ENCODE assay signal across 1 cellular context in genomic region chr7:27345964-27346363, GRCh38.
TF ChIP-seq lines count a peak whose summit lies in the region.

No MANE protein-coding gene starts in this region.

TF ChIP-seq in GM23338, 12 proteins besides CTCF, POLR2A, EP300 and RAD21:
- TF ChIP-seq, protein P1, sequence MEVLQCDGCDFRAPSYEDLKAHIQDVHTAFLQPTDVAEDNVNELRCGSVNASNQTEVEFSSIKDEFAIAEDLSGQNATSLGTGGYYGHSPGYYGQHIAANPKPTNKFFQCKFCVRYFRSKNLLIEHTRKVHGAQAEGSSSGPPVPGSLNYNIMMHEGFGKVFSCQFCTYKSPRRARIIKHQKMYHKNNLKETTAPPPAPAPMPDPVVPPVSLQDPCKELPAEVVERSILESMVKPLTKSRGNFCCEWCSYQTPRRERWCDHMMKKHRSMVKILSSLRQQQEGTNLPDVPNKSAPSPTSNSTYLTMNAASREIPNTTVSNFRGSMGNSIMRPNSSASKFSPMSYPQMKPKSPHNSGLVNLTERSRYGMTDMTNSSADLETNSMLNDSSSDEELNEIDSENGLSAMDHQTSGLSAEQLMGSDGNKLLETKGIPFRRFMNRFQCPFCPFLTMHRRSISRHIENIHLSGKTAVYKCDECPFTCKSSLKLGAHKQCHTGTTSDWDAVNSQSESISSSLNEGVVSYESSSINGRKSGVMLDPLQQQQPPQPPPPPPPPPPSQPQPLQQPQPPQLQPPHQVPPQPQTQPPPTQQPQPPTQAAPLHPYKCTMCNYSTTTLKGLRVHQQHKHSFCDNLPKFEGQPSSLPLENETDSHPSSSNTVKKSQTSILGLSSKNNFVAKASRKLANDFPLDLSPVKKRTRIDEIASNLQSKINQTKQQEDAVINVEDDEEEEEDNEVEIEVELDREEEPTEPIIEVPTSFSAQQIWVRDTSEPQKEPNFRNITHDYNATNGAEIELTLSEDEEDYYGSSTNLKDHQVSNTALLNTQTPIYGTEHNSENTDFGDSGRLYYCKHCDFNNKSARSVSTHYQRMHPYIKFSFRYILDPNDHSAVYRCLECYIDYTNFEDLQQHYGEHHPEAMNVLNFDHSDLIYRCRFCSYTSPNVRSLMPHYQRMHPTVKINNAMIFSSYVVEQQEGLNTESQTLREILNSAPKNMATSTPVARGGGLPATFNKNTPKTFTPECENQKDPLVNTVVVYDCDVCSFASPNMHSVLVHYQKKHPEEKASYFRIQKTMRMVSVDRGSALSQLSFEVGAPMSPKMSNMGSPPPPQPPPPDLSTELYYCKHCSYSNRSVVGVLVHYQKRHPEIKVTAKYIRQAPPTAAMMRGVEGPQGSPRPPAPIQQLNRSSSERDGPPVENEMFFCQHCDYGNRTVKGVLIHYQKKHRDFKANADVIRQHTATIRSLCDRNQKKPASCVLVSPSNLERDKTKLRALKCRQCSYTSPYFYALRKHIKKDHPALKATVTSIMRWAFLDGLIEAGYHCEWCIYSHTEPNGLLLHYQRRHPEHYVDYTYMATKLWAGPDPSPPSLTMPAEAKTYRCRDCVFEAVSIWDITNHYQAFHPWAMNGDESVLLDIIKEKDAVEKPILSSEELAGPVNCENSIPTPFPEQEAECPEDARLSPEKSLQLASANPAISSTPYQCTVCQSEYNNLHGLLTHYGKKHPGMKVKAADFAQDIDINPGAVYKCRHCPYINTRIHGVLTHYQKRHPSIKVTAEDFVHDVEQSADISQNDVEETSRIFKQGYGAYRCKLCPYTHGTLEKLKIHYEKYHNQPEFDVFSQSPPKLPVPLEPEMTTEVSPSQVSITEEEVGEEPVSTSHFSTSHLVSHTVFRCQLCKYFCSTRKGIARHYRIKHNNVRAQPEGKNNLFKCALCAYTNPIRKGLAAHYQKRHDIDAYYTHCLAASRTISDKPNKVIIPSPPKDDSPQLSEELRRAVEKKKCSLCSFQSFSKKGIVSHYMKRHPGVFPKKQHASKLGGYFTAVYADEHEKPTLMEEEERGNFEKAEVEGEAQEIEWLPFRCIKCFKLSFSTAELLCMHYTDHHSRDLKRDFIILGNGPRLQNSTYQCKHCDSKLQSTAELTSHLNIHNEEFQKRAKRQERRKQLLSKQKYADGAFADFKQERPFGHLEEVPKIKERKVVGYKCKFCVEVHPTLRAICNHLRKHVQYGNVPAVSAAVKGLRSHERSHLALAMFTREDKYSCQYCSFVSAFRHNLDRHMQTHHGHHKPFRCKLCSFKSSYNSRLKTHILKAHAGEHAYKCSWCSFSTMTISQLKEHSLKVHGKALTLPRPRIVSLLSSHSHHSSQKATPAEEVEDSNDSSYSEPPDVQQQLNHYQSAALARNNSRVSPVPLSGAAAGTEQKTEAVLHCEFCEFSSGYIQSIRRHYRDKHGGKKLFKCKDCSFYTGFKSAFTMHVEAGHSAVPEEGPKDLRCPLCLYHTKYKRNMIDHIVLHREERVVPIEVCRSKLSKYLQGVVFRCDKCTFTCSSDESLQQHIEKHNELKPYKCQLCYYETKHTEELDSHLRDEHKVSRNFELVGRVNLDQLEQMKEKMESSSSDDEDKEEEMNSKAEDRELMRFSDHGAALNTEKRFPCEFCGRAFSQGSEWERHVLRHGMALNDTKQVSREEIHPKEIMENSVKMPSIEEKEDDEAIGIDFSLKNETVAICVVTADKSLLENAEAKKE (CRISPR knock-in tag; IDR thresholded peaks at IDR 0.05): no peak
- no peak for TF ChIP-seq ZNF114 (CRISPR knock-in tag; IDR thresholded peaks at IDR 0.05)
- TF ChIP-seq EZH2phosphoT487 (IDR thresholded peaks at IDR 0.05; ENCODE audit: unreplicated experiment): no peak
- TF ChIP-seq, protein P2, sequence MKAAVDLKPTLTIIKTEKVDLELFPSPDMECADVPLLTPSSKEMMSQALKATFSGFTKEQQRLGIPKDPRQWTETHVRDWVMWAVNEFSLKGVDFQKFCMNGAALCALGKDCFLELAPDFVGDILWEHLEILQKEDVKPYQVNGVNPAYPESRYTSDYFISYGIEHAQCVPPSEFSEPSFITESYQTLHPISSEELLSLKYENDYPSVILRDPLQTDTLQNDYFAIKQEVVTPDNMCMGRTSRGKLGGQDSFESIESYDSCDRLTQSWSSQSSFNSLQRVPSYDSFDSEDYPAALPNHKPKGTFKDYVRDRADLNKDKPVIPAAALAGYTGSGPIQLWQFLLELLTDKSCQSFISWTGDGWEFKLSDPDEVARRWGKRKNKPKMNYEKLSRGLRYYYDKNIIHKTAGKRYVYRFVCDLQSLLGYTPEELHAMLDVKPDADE (IDR thresholded peaks at IDR 0.05): no peak
- no peak for TF ChIP-seq POLR2AphosphoS5 (IDR thresholded peaks at IDR 0.05; ENCODE audit: low read depth)
- no peak for TF ChIP-seq STAT1 (IDR thresholded peaks at IDR 0.05; ENCODE audit: unreplicated experiment)
- no peak for TF ChIP-seq JUNB (IDR thresholded peaks at IDR 0.05; ENCODE audit: unreplicated experiment)
- TF ChIP-seq ZNF331 (CRISPR knock-in tag; IDR thresholded peaks at IDR 0.05; ENCODE audit: low read depth): no peak
- no peak for TF ChIP-seq EZH2 (IDR thresholded peaks at IDR 0.05; ENCODE audit: low read depth, unreplicated experiment)
- TF ChIP-seq, protein P3, sequence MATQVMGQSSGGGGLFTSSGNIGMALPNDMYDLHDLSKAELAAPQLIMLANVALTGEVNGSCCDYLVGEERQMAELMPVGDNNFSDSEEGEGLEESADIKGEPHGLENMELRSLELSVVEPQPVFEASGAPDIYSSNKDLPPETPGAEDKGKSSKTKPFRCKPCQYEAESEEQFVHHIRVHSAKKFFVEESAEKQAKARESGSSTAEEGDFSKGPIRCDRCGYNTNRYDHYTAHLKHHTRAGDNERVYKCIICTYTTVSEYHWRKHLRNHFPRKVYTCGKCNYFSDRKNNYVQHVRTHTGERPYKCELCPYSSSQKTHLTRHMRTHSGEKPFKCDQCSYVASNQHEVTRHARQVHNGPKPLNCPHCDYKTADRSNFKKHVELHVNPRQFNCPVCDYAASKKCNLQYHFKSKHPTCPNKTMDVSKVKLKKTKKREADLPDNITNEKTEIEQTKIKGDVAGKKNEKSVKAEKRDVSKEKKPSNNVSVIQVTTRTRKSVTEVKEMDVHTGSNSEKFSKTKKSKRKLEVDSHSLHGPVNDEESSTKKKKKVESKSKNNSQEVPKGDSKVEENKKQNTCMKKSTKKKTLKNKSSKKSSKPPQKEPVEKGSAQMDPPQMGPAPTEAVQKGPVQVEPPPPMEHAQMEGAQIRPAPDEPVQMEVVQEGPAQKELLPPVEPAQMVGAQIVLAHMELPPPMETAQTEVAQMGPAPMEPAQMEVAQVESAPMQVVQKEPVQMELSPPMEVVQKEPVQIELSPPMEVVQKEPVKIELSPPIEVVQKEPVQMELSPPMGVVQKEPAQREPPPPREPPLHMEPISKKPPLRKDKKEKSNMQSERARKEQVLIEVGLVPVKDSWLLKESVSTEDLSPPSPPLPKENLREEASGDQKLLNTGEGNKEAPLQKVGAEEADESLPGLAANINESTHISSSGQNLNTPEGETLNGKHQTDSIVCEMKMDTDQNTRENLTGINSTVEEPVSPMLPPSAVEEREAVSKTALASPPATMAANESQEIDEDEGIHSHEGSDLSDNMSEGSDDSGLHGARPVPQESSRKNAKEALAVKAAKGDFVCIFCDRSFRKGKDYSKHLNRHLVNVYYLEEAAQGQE (IDR thresholded peaks at IDR 0.05; ENCODE audit: unreplicated experiment): no peak
- TF ChIP-seq NANOG (IDR thresholded peaks at IDR 0.05; ENCODE audit: borderline replicate concordance): no peak
- TF ChIP-seq CREB1 (CRISPR knock-in tag; IDR thresholded peaks at IDR 0.05; ENCODE audit: low read depth): no peak
